ENCODE assay signal across 14 cellular contexts in genomic region chr3:134407247-134407640, GRCh38. TPM values are rescaled to one million over a fixed set of nuclear protein-coding genes. Genes with fewer than 3 reads are reported as not detected.
DNase-seq lines count a peak whose midpoint lies in the region; ATAC-seq and TF ChIP-seq lines count a peak whose summit lies in the region.
"Had no signal": no experiment of that assay in that cellular context is flagged by ENCODE, and none has a peak within 500 bp of the region (broad histone marks: within the 10 kb centered on the region; RNA-seq: fewer than 3 reads in every experiment).

No MANE protein-coding gene starts in this region.

- TF ChIP-seq CTCF in body of pancreas (IDR thresholded peaks at IDR 0.05) (no peak), psoas muscle (IDR thresholded peaks at IDR 0.05) (no peak)

- H3K9me3 ChIP-seq in body of pancreas (no peaks in the 10 kb centered on the region), psoas muscle (no peaks in the 10 kb centered on the region)

- no peaks in the 10 kb centered on the region for H3K27me3 ChIP-seq in body of pancreas
- peaks cover 0 to 40% (median 3%) of the 10 kb centered on the region in 3 donors for H3K27me3 ChIP-seq in psoas muscle (ENCODE audit: insufficient read depth in 3 of 3, low read length in 2 of 3)

- TF ChIP-seq POLR2A in body of pancreas (IDR thresholded peaks at IDR 0.05) = no peak

- H3K36me3 ChIP-seq in body of pancreas (replicated peaks in 1 of 2; ENCODE audit: insufficient read depth in 1 of 2, low read depth in 2 of 2) = no peaks in the 10 kb centered on the region
- no peaks in the 10 kb centered on the region for H3K36me3 ChIP-seq in psoas muscle (ENCODE audit: insufficient read depth in 1 of 2, low read depth in 1 of 2)

- intact Hi-C loops in body of pancreas (cut with DNase I) (no loop called here), psoas muscle (cut with DNase I) (no loop called here)

- DNase-seq in GM03348 (ENCODE audit: low spot score) (peak; percentile 53), body of pancreas (no peak), psoas muscle (peak; percentile 44 to 77), activated T-cell treated with anti-CD3 and anti-CD28 coated beads for 4 hours (no peak), dedifferentiated amniotic fluid mesenchymal stem cell (ENCODE audit: extremely low spot score) (no peak)
- no peak for DNase-seq in activated CD8-positive, alpha-beta memory T cell treated with anti-CD3 and anti-CD28 coated beads for 24 hours
- DNase-seq: activated CD4-positive, alpha-beta T cell treated with anti-CD3 and anti-CD28 coated beads for 4 hours; activated gamma-delta T cell treated with Interleukin-2 at 50 U/mL for 16 hours; cortex of kidney; HFFc6; stimulated activated CD4-positive, alpha-beta T cell treated with anti-CD3 and anti-CD28 coated beads, Interleukin-4, amount 100 ng/mL, for 1 hour had no signal

- ATAC-seq in body of pancreas (peak; percentile 27), psoas muscle (peak; percentile 30 to 76 (median 64)), GM21717 (IDR thresholded peaks at IDR 0.05; ENCODE audit: unreplicated experiment) (no peak)

- H3K4me3 ChIP-seq in body of pancreas (no peak overlapping the region), iPS-11a (ENCODE audit: low read depth, low read length) (peak overlapping the region; percentile 17), psoas muscle (peak overlapping the region; percentile 58)
- H3K4me3 ChIP-seq: SK-N-MC had no signal

- 74 to 77% methylated on average over 6 of the region's 6 CpGs for WGBS in body of pancreas, 2 donors
- WGBS in psoas muscle, 3 donors = 59 to 74% (median 73%) methylated on average over 6 of the region's 6 CpGs

- H3K4me1 ChIP-seq in body of pancreas (peaks cover 12% of the 10 kb centered on the region), psoas muscle (peaks cover 7% of the 10 kb centered on the region)

- H3K27ac ChIP-seq in body of pancreas (no peak overlapping the region), psoas muscle (no peak overlapping the region)
- H3K27ac ChIP-seq: SK-N-MC had no signal

RNA-seq across cellular contexts. Expression of gene AMOTL2, which starts 33.0 kb away (rescaled TPM):
- total RNA-seq in body of pancreas = 10 to 100 TPM; 65.1 to 71.5 TPM
- 10 to 100 TPM; 16.5 to 36.6 (median 29.6) TPM for total RNA-seq in psoas muscle
- 1 to 10 TPM; 4.0 to 6.1 (median 5.1) TPM for polyA plus RNA-seq in psoas muscle

Comparison
In these comparisons a context has a peak if more than half of its experiments do, and no peak if none do; other contexts are left out.
1. DNase-seq: peak in GM03348 (single experiment) and psoas muscle (2 of 2); none in body of pancreas (0 of 4), activated CD8-positive, alpha-beta memory T cell treated with anti-CD3 and anti-CD28 coated beads for 24 hours (single experiment), activated T-cell treated with anti-CD3 and anti-CD28 coated beads for 4 hours (single experiment) and dedifferentiated amniotic fluid mesenchymal stem cell (single experiment).
2. H3K4me3 ChIP-seq: peak in iPS-11a (single experiment) and psoas muscle (single experiment); none in body of pancreas (0 of 2).